In the genomic region with DNA sequence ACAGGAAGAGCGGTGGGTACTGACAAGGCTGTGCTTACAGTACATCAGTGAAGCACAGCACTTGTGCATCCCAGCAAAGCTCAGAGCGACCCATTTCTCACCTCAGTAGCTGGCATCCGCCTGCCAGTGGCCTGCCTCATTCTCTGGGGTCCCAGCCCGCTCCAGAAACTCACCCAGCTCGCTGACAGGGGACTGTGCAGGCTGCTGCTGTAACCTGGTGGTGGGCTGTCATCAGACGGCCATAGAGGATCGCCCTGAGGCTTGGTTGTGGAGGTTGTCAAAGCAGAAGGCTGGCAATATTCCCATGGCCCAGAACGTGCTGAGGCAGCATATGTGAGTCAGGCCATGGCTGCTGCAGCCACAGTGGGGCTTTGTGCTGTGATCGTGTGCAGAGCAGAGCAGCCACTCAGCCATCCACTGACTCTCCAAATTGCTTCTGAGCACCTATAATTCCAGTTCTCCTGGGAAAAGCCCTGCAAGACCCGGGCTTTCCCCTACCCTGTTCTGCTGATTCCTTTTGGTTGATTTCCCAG, we compare ENCODE assay signal across 17 cellular contexts. TPM values are rescaled to one million over a fixed set of nuclear protein-coding genes. Genes with fewer than 3 reads are reported as not detected.
A peak's percentile ranks its signal among the peaks of the same experiment; 100 is the strongest.
DNase-seq lines count a peak whose midpoint lies in the region; ATAC-seq and TF ChIP-seq lines count a peak whose summit lies in the region.
"Had no signal": no experiment of that assay in that cellular context is flagged by ENCODE, and none has a peak within 500 bp of the region (broad histone marks: within the 10 kb centered on the region; RNA-seq: fewer than 3 reads in every experiment).

No MANE protein-coding gene starts in this region.

- H3K36me3 Mint-ChIP-seq in endodermal cell (ENCODE audit: low read depth), result no peaks in the 10 kb centered on the region
- H3K36me3 Mint-ChIP-seq in neural crest cell (ENCODE audit: low read depth), result no peaks in the 10 kb centered on the region
- H3K36me3 Mint-ChIP-seq: CD4-positive, alpha-beta memory T cell had no signal

- H3K4me3 ChIP-seq in endodermal cell (ENCODE audit: low read length) (no peak overlapping the region), breast epithelium (no peak overlapping the region)

- no peaks in the 10 kb centered on the region for H3K4me1 ChIP-seq in endodermal cell (ENCODE audit: control insufficient read depth, insufficient read depth, low read length)
- H3K4me1 ChIP-seq in breast epithelium, result no peaks in the 10 kb centered on the region

- H3K4me3 Mint-ChIP-seq in endodermal cell (no peak overlapping the region), neural crest cell (peak overlapping the region; percentile 77)
- H3K4me3 Mint-ChIP-seq: activated CD4-positive, alpha-beta memory T cell treated with anti-CD3 and anti-CD28 coated beads, Interleukin-2, amount 10 ng/mL, durations not matched to agents 7 days and 5 days; activated naive CD4-positive, alpha-beta T cell treated with anti-CD3 and anti-CD28 coated beads for 36 hours; CD4-positive, alpha-beta memory T cell; T-helper 1 cell treated with Interleukin-12 subunit alpha and Interleukin-12 subunit beta and Interleukin-4 antibody, amounts not matched to agents 30 μg/mL and 1 μg/mL, for 36 hours had no signal

- DNase-seq in D341Med (ENCODE audit: low spot score) (peak; percentile 26), RPMI7951 (ENCODE audit: low read depth) (peak; percentile 43), endodermal cell (no peak), neural crest cell (ENCODE audit: low read depth, low spot score) (no peak), SHP77 treated with DMSO at 0.1 percent for 48 hours (lab: John Stamatoyannopoulos, UW) (no peak), breast epithelium (ENCODE audit: low spot score in 2 of 2) (no peak)
- no peak for DNase-seq in activated CD4-positive, alpha-beta T cell treated with anti-CD3 and anti-CD28 coated beads for 48 hours
- DNase-seq: activated CD4-positive, alpha-beta memory T cell treated with anti-CD3 and anti-CD28 coated beads, Interleukin-2, amount 10 ng/mL, durations not matched to agents 7 days and 5 days; activated naive CD4-positive, alpha-beta T cell treated with anti-CD3 and anti-CD28 coated beads for 36 hours; activated T-cell treated with anti-CD3 and anti-CD28 coated beads, Interleukin-2, amount 50 U/mL, for 1 hour; CD4-positive, alpha-beta memory T cell; DMS79 treated with DMSO at 0.1 percent for 48 hours; NCI-H1417; NCI-H524 treated with DMSO at 0.1 percent for 48 hours; Right ventricle myocardium superior had no signal

- H3K27me3 ChIP-seq in endodermal cell (ENCODE audit: control insufficient read depth, insufficient read depth, low read length, poor library complexity, severe bottlenecking), result peaks cover 4% of the 10 kb centered on the region
- no peaks in the 10 kb centered on the region for H3K27me3 ChIP-seq in breast epithelium

- H3K36me3 ChIP-seq in endodermal cell (ENCODE audit: control insufficient read depth, insufficient read depth, low read length), result no peaks in the 10 kb centered on the region
- no peaks in the 10 kb centered on the region for H3K36me3 ChIP-seq in breast epithelium

- no peak for TF ChIP-seq POLR2A in breast epithelium (IDR thresholded peaks at IDR 0.05)

- TF ChIP-seq CTCF in endodermal cell (conservative IDR thresholded peaks at IDR 0.05), result no peak
- TF ChIP-seq CTCF in neural crest cell (conservative IDR thresholded peaks at IDR 0.05), result no peak
- no peak for TF ChIP-seq CTCF in breast epithelium (IDR thresholded peaks at IDR 0.05)

- H3K9me3 Mint-ChIP-seq in endodermal cell (no peaks in the 10 kb centered on the region), neural crest cell (no peaks in the 10 kb centered on the region)
- H3K9me3 Mint-ChIP-seq: activated CD4-positive, alpha-beta memory T cell treated with anti-CD3 and anti-CD28 coated beads, Interleukin-2, amount 10 ng/mL, durations not matched to agents 7 days and 5 days; activated naive CD4-positive, alpha-beta T cell treated with anti-CD3 and anti-CD28 coated beads for 36 hours; CD4-positive, alpha-beta memory T cell; T-helper 1 cell treated with Interleukin-12 subunit alpha and Interleukin-12 subunit beta and Interleukin-4 antibody, amounts not matched to agents 30 μg/mL and 1 μg/mL, for 36 hours had no signal

- 90% methylated on average over 5 to 10 of the region's 10 CpGs for WGBS in endodermal cell (ENCODE audit: insufficient coverage in 1 of 2, insufficient read length in 1 of 2), 2 experiments

- intact Hi-C loops in breast epithelium (cut with DNase I; ENCODE audit: low total_unique reads), result no loop called here

- H3K9ac ChIP-seq in endodermal cell (ENCODE audit: extremely low read depth, low read length, poor library complexity, severe bottlenecking), result no peak overlapping the region

- ATAC-seq in GM18858 (IDR thresholded peaks at IDR 0.05; ENCODE audit: unreplicated experiment), result no peak

- H3K27ac ChIP-seq in endodermal cell (ENCODE audit: low read depth, low read length) (peak overlapping the region; percentile 77), breast epithelium (no peak overlapping the region)

- peaks cover 10% of the 10 kb centered on the region for H3K4me1 Mint-ChIP-seq in endodermal cell
- peaks cover 38% of the 10 kb centered on the region for H3K4me1 Mint-ChIP-seq in neural crest cell
- H3K4me1 Mint-ChIP-seq: activated CD4-positive, alpha-beta memory T cell treated with anti-CD3 and anti-CD28 coated beads, Interleukin-2, amount 10 ng/mL, durations not matched to agents 7 days and 5 days; CD4-positive, alpha-beta memory T cell had no signal

- H3K27me3 Mint-ChIP-seq in endodermal cell (ENCODE audit: insufficient read depth) (peaks cover 27% of the 10 kb centered on the region), neural crest cell (ENCODE audit: low read depth) (no peaks in the 10 kb centered on the region)

- no peak overlapping the region for H3K27ac Mint-ChIP-seq in endodermal cell
- peak overlapping the region; percentile 48 for H3K27ac Mint-ChIP-seq in neural crest cell (ENCODE audit: unreplicated experiment)
- H3K27ac Mint-ChIP-seq: activated CD4-positive, alpha-beta memory T cell treated with anti-CD3 and anti-CD28 coated beads, Interleukin-2, amount 10 ng/mL, durations not matched to agents 7 days and 5 days; activated naive CD4-positive, alpha-beta T cell treated with anti-CD3 and anti-CD28 coated beads for 36 hours; CD4-positive, alpha-beta memory T cell; T-helper 1 cell treated with Interleukin-12 subunit alpha and Interleukin-12 subunit beta and Interleukin-4 antibody, amounts not matched to agents 30 μg/mL and 1 μg/mL, for 36 hours had no signal

- H3K9me3 ChIP-seq in endodermal cell (ENCODE audit: control insufficient read depth, low read length), result no peaks in the 10 kb centered on the region
- H3K9me3 ChIP-seq in breast epithelium, result peaks cover 0 to 1% of the 10 kb centered on the region in 2 donors

RNA-seq across cellular contexts. Expression of gene GPR137B, which starts 13.6 kb away (rescaled TPM):
- 6.6 and 8.2 TPM in 2 replicates for total RNA-seq in RPMI7951 (2014; rRNA removed; shearing (Covaris generic))
- total RNA-seq in endodermal cell (1 to 10 TPM; 2.8 to 6.7 TPM), neural crest cell (11.8 and 12.4 TPM in 2 replicates), breast epithelium (10 to 100 TPM; 24.1 to 29.6 (median 25.6) TPM)
- 14.9 TPM for polyA plus RNA-seq in endodermal cell (2013, experiment 1 of 2)
- polyA plus RNA-seq in endodermal cell (2013, experiment 2 of 2), result 13.4 TPM

Comparison
In these comparisons a context has a peak if more than half of its experiments do, and no peak if none do; other contexts are left out.
1. DNase-seq: peak in D341Med (single experiment) and RPMI7951 (single experiment); none in endodermal cell (single experiment), neural crest cell (single experiment), SHP77 treated with DMSO at 0.1 percent for 48 hours (single experiment), activated CD4-positive, alpha-beta T cell treated with anti-CD3 and anti-CD28 coated beads for 48 hours (single experiment) and breast epithelium (0 of 2).